24 cellular contexts compared by ENCODE assay signal in genomic region chrX:87846956-87847355, GRCh38.
"Had no signal": no experiment of that assay in that cellular context is flagged by ENCODE, and none has a peak within 500 bp of the region (broad histone marks: within the 10 kb centered on the region; RNA-seq: fewer than 3 reads in every experiment).

No MANE protein-coding gene starts in this region.

- H3K4me1 ChIP-seq: gastrocnemius medialis, parathyroid adenoma, right atrium auricular region, sigmoid colon, stomach, uterus had no signal

- H3K36me3 ChIP-seq: gastrocnemius medialis, right atrium auricular region, sigmoid colon, stomach, uterus had no signal

- H2AFZ ChIP-seq: parathyroid adenoma had no signal

- H3K9me3 ChIP-seq: gastrocnemius medialis, sigmoid colon had no signal

- ATAC-seq: esophagus mucosa; gastrocnemius medialis; left cardiac atrium; left ventricle myocardium superior; mucosa of descending colon; naive thymus-derived CD8-positive, alpha-beta T cell had no signal

- H3K27ac ChIP-seq: gastrocnemius medialis, parathyroid adenoma, right atrium auricular region, sigmoid colon, skin epidermis, stomach, uterus had no signal

- FAIRE-seq: endometrium had no signal

- H3K27me3 ChIP-seq: gastrocnemius medialis, right atrium auricular region, sigmoid colon, stomach, uterus had no signal

- DNase-seq: caudate nucleus; cortex of kidney; effector memory CD4-positive, alpha-beta T cell; gastrocnemius medialis; glutamatergic neuron; kidney; left cardiac atrium; left ventricle myocardium superior; mesendoderm; mucosa of descending colon; naive thymus-derived CD8-positive, alpha-beta T cell; nucleus accumbens; sigmoid colon; stimulated activated CD4-positive, alpha-beta T cell treated with anti-CD3 and anti-CD28 coated beads, Interleukin-12 subunit alpha, Interleukin-12 subunit beta, amount 100 ng/mL, for 4 hours; stimulated activated naive CD4-positive, alpha-beta T cell; stomach; trophoblast cell; uterus had no signal

- H3K4me3 ChIP-seq: gastrocnemius medialis, lung, mucosa of descending colon, right atrium auricular region, sigmoid colon, skin epidermis, stomach, uterus had no signal

- H3K79me2 ChIP-seq: parathyroid adenoma had no signal
